20 cellular contexts compared by ENCODE assay signal in the genomic region with DNA sequence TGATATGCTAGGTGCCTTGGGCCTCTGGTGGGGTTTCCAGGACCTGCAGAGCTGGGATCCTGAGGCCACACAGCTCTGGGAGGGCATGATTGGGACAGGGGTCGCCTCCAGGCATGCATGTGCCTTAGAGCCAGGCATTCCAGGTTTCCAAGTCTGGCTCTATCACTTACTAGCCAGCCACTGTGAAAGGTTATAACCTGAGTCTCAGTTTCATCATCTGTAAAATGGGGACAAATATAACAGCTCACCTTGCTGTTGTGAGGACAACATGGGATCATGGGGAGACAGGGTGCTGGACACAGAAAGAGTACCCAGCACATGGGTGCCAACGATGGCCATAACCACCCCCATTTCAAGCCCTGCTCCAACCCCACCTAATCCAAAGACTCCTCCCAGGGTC. TPM values are rescaled to one million over a fixed set of nuclear protein-coding genes. Genes with fewer than 3 reads are reported as not detected.
DNase-seq lines count a peak whose midpoint lies in the region; ATAC-seq and TF ChIP-seq lines count a peak whose summit lies in the region.
"Had no signal": no experiment of that assay in that cellular context is flagged by ENCODE, and none has a peak within 500 bp of the region (broad histone marks: within the 10 kb centered on the region; RNA-seq: fewer than 3 reads in every experiment).

No MANE protein-coding gene starts in this region.

- CTCF ChIA-PET in activated naive CD4-positive, alpha-beta T cell treated with anti-CD3 and anti-CD28 coated beads, Interleukin-2, amount 10 ng/mL, durations not matched to agents 7 days and 5 days (lab: Charles Lee) = no interaction called here
- CTCF ChIA-PET in Caco-2 (lab: Charles Lee) = no interaction called here

- BruUV-seq in Caco-2 (replicated peaks; lab: Mats Ljungman, UMichigan) = no TSS peak

- no peaks in the 10 kb centered on the region for H3K79me1 ChIP-seq in mesenchymal stem cell (replicated peaks; ENCODE audit: low read length, poor library complexity, severe bottlenecking)

- peaks cover 16% of the 10 kb centered on the region for H3K27me3 Mint-ChIP-seq in activated naive CD4-positive, alpha-beta T cell treated with anti-CD3 and anti-CD28 coated beads, Interleukin-2, amount 10 ng/mL, durations not matched to agents 7 days and 5 days
- no peaks in the 10 kb centered on the region for H3K27me3 Mint-ChIP-seq in Caco-2 (ENCODE audit: insufficient read depth, unreplicated experiment)

- no peak overlapping the region for H2BK120ac ChIP-seq in mesenchymal stem cell (ENCODE audit: low read depth, low read length)

- TF ChIP-seq CTCF in Caco-2 (IDR thresholded peaks at IDR 0.05; ENCODE audit: insufficient read depth in 1 of 2, low read depth in 1 of 2, low read length in 1 of 2, severe bottlenecking in 1 of 2, unreplicated experiment in 1 of 2) = no peak

- no peak overlapping the region for H4K91ac ChIP-seq in mesenchymal stem cell (ENCODE audit: low read length)

- H3K4me1 ChIP-seq in Caco-2 (peaks cover 65% of the 10 kb centered on the region), mesenchymal stem cell (ENCODE audit: control insufficient read depth, insufficient read depth, low read depth, low read length) (peaks cover 3% of the 10 kb centered on the region)

- H3K27me3 ChIP-seq in Caco-2 (replicated peaks; ENCODE audit: control insufficient read depth, insufficient read depth, low read length) (no peaks in the 10 kb centered on the region), mesenchymal stem cell (ENCODE audit: control insufficient read depth in 1 of 2, insufficient read depth in 1 of 2, low read length in 2 of 2) (no peaks in the 10 kb centered on the region)
- H3K27me3 ChIP-seq: BLaER1 had no signal

- H4K8ac ChIP-seq in mesenchymal stem cell (ENCODE audit: low read length) = no peak overlapping the region

- H2BK15ac ChIP-seq in mesenchymal stem cell (ENCODE audit: low read depth, poor library complexity, severe bottlenecking) = no peak overlapping the region

- intact Hi-C loops in Caco-2 (cut with micrococcal nuclease; ENCODE audit: unreplicated experiment) = no loop called here
- intact Hi-C loops in posterior vena cava (cut with DNase I) = loop anchor here in 1 of 2 donors (2.0 kb wide), 1 partner anchor 27 kb away; no protein-coding TSS in a partner anchor

- H2AFZ ChIP-seq in mesenchymal stem cell (ENCODE audit: low read depth, low read length) = no peak overlapping the region
- H2AFZ ChIP-seq: GM23338 had no signal

- no peak overlapping the region for H3K4me3 Mint-ChIP-seq in activated naive CD4-positive, alpha-beta T cell treated with anti-CD3 and anti-CD28 coated beads, Interleukin-2, amount 10 ng/mL, durations not matched to agents 7 days and 5 days
- H3K4me3 Mint-ChIP-seq in Caco-2 (ENCODE audit: unreplicated experiment) = no peak overlapping the region
- H3K4me3 Mint-ChIP-seq: CD14-positive monocyte; CD4-positive, alpha-beta memory T cell; GM23338; IgD-negative memory B cell had no signal

- 95% methylated on average over 2 of the region's 2 CpGs for WGBS in mesenchymal stem cell

- no peak overlapping the region for H3K27ac ChIP-seq in mesenchymal stem cell (ENCODE audit: low read length, poor library complexity, severe bottlenecking)
- H3K27ac ChIP-seq: BLaER1 had no signal

- H3K9me3 ChIP-seq in Caco-2 (no peaks in the 10 kb centered on the region), mesenchymal stem cell (ENCODE audit: control insufficient read depth, low read length) (no peaks in the 10 kb centered on the region)
- H3K9me3 ChIP-seq: BLaER1 had no signal

- H2BK12ac ChIP-seq in mesenchymal stem cell (ENCODE audit: low read length in 2 of 2) = no peak overlapping the region

- H2BK5ac ChIP-seq in mesenchymal stem cell (ENCODE audit: low read depth, low read length, poor library complexity, severe bottlenecking) = no peak overlapping the region

- H2AK5ac ChIP-seq in mesenchymal stem cell (ENCODE audit: low read length, severe bottlenecking) = no peak overlapping the region

- ATAC-seq in activated naive CD4-positive, alpha-beta T cell treated with anti-CD3 and anti-CD28 coated beads, Interleukin-2, amount 50 U/mL, for 72 hours = no peak
- ATAC-seq in HG03097 (IDR thresholded peaks at IDR 0.05; ENCODE audit: low FRiP score, unreplicated experiment) (no peak), HG03469 (IDR thresholded peaks at IDR 0.05; ENCODE audit: unreplicated experiment) (no peak), GM21737 (IDR thresholded peaks at IDR 0.05; ENCODE audit: unreplicated experiment) (no peak)
- ATAC-seq: GM23338 had no signal

- no peaks in the 10 kb centered on the region for H3K4me1 Mint-ChIP-seq in activated naive CD4-positive, alpha-beta T cell treated with anti-CD3 and anti-CD28 coated beads, Interleukin-2, amount 10 ng/mL, durations not matched to agents 7 days and 5 days
- H3K4me1 Mint-ChIP-seq in Caco-2 (ENCODE audit: low read depth, unreplicated experiment) = peaks cover 58% of the 10 kb centered on the region
- H3K4me1 Mint-ChIP-seq: CD4-positive, alpha-beta memory T cell had no signal

- H3K14ac ChIP-seq in mesenchymal stem cell (ENCODE audit: low read length in 2 of 2) = no peak overlapping the region

- peak overlapping the region; percentile 57 for H3K9ac ChIP-seq in mesenchymal stem cell (ENCODE audit: low read length)
- H3K9ac ChIP-seq: BLaER1 had no signal

- H3K9me3 Mint-ChIP-seq in activated naive CD4-positive, alpha-beta T cell treated with anti-CD3 and anti-CD28 coated beads, Interleukin-2, amount 10 ng/mL, durations not matched to agents 7 days and 5 days = no peaks in the 10 kb centered on the region
- H3K9me3 Mint-ChIP-seq in activated naive CD4-positive, alpha-beta T cell treated with anti-CD3 and anti-CD28 coated beads, Interleukin-2, amount 50 U/mL, for 72 hours = no peaks in the 10 kb centered on the region
- no peaks in the 10 kb centered on the region for H3K9me3 Mint-ChIP-seq in Caco-2 (ENCODE audit: unreplicated experiment)
- H3K9me3 Mint-ChIP-seq: CD14-positive monocyte; CD4-positive, alpha-beta memory T cell; GM23338; IgD-negative memory B cell had no signal

- H3K27ac Mint-ChIP-seq in activated naive CD4-positive, alpha-beta T cell treated with anti-CD3 and anti-CD28 coated beads, Interleukin-2, amount 10 ng/mL, durations not matched to agents 7 days and 5 days = no peak overlapping the region
- no peak overlapping the region for H3K27ac Mint-ChIP-seq in activated naive CD4-positive, alpha-beta T cell treated with anti-CD3 and anti-CD28 coated beads, Interleukin-2, amount 50 U/mL, for 72 hours
- H3K27ac Mint-ChIP-seq in Caco-2 (ENCODE audit: unreplicated experiment) = peak overlapping the region; percentile 86
- H3K27ac Mint-ChIP-seq: CD14-positive monocyte; CD4-positive, alpha-beta memory T cell; GM23338; IgD-negative memory B cell had no signal

- no peak overlapping the region for H3K4ac ChIP-seq in mesenchymal stem cell (ENCODE audit: low read depth in 1 of 2, low read length in 2 of 2)

- no peak overlapping the region for H3K4me3 ChIP-seq in Caco-2 (ENCODE audit: low read depth, low read length)
- H3K4me3 ChIP-seq in mesenchymal stem cell (ENCODE audit: insufficient read depth in 1 of 2, low read depth in 1 of 2, low read length in 2 of 2) = peak overlapping the region in 1 of 2 experiments; percentile 66
- H3K4me3 ChIP-seq: BLaER1, GM23338 had no signal

- H3K18ac ChIP-seq in mesenchymal stem cell (ENCODE audit: low read depth in 1 of 2, low read length in 2 of 2) = no peak overlapping the region

- H3K36me3 Mint-ChIP-seq in activated naive CD4-positive, alpha-beta T cell treated with anti-CD3 and anti-CD28 coated beads, Interleukin-2, amount 10 ng/mL, durations not matched to agents 7 days and 5 days = no peaks in the 10 kb centered on the region
- H3K36me3 Mint-ChIP-seq in activated naive CD4-positive, alpha-beta T cell treated with anti-CD3 and anti-CD28 coated beads, Interleukin-2, amount 50 U/mL, for 72 hours = no peaks in the 10 kb centered on the region
- peaks cover 73% of the 10 kb centered on the region for H3K36me3 Mint-ChIP-seq in Caco-2 (ENCODE audit: insufficient read depth, unreplicated experiment)
- H3K36me3 Mint-ChIP-seq: CD14-positive monocyte; CD4-positive, alpha-beta memory T cell; IgD-negative memory B cell had no signal

- POLR2A ChIA-PET in Caco-2 (lab: Charles Lee) = no interaction called here

- H3K23ac ChIP-seq in mesenchymal stem cell (ENCODE audit: low read length in 2 of 2) = no peak overlapping the region

- DNase-seq in activated naive CD4-positive, alpha-beta T cell treated with anti-CD3 and anti-CD28 coated beads, Interleukin-2, amount 10 ng/mL, durations not matched to agents 7 days and 5 days = peak; percentile 17
- DNase-seq in activated naive CD4-positive, alpha-beta T cell treated with anti-CD3 and anti-CD28 coated beads, Interleukin-2, amount 50 U/mL, for 72 hours (ENCODE audit: low spot score in 2 of 2) = no peak
- no peak for DNase-seq in Caco-2
- DNase-seq in mesenchymal stem cell = no peak
- peak; percentile 25 for DNase-seq in posterior vena cava (ENCODE audit: low spot score)
- DNase-seq: 8988T; Calu3; CD4-positive, alpha-beta memory T cell; DMS79 treated with DMSO at 0.1 percent for 48 hours; GF-D8; HCEC 1CT had no signal

- H3K36me3 ChIP-seq in Caco-2 (ENCODE audit: control insufficient read depth, insufficient read depth, low read length) (no peaks in the 10 kb centered on the region), mesenchymal stem cell (ENCODE audit: control insufficient read depth in 1 of 2, insufficient read depth in 2 of 2, low read depth in 1 of 2, low read length in 2 of 2) (peaks cover 0 to 29% of the 10 kb centered on the region in 2 experiments)
- H3K36me3 ChIP-seq: BLaER1 had no signal

- H3K4me2 ChIP-seq in mesenchymal stem cell (ENCODE audit: low read length, poor library complexity, severe bottlenecking) = no peak overlapping the region
- H3K4me2 ChIP-seq: BLaER1, GM23338 had no signal

RNA-seq across cellular contexts. Expression of gene CHI3L1, which starts 2.7 kb away (rescaled TPM):
- total RNA-seq in activated naive CD4-positive, alpha-beta T cell treated with anti-CD3 and anti-CD28 coated beads, Interleukin-2, amount 50 U/mL, for 72 hours = under 1 TPM in 1 of 2 donors, not detected in 1; 0.49 TPM
- total RNA-seq in Caco-2 (2022) = 199 and 235 TPM in 2 replicates
- 2.1 TPM for polyA plus RNA-seq in mesenchymal stem cell (2013, experiment 1 of 2)
- 2.4 TPM for polyA plus RNA-seq in mesenchymal stem cell (2013, experiment 2 of 2)
- 10 to 100 TPM; 26.7 to 30.3 TPM for total RNA-seq in posterior vena cava
- total RNA-seq: A673, Calu3 had no signal
- polyA plus RNA-seq: CD4-positive, alpha-beta memory T cell; GM23338; IgD-negative memory B cell had no signal

RNA-seq across cellular contexts. Expression of gene MYBPH, which starts 8.2 kb away (rescaled TPM):
- total RNA-seq in activated naive CD4-positive, alpha-beta T cell treated with anti-CD3 and anti-CD28 coated beads, Interleukin-2, amount 50 U/mL, for 72 hours = not detected
- 19.7 and 25.9 TPM in 2 replicates for total RNA-seq in Caco-2 (2022)
- polyA plus RNA-seq in mesenchymal stem cell (2013, experiment 1 of 2) = 0.58 TPM
- 0.75 TPM for polyA plus RNA-seq in mesenchymal stem cell (2013, experiment 2 of 2)
- total RNA-seq in posterior vena cava = not detected
- total RNA-seq: A673; Calu3; CD4-positive, alpha-beta memory T cell; GM23338 had no signal
- polyA plus RNA-seq: CD4-positive, alpha-beta memory T cell; GM23338; IgD-negative memory B cell had no signal

RNA-seq across cellular contexts. Expression of gene CHIT1, which starts 45.6 kb away (rescaled TPM):
- 1 to 10 TPM; 1.3 to 2.2 TPM for total RNA-seq in activated naive CD4-positive, alpha-beta T cell treated with anti-CD3 and anti-CD28 coated beads, Interleukin-2, amount 50 U/mL, for 72 hours
- total RNA-seq in Caco-2 (2022) (not detected in 2 replicates), posterior vena cava (under 1 TPM; 0.14 to 0.33 TPM)
- under 0.01 TPM for polyA plus RNA-seq in mesenchymal stem cell (2013, experiment 1 of 2)
- polyA plus RNA-seq in mesenchymal stem cell (2013, experiment 2 of 2) = not detected
- total RNA-seq: A673, Calu3 had no signal
- polyA plus RNA-seq: AG04450; CD4-positive, alpha-beta memory T cell had no signal

RNA-seq across cellular contexts. Expression of gene ADORA1, which starts 56.3 kb away (rescaled TPM):
- total RNA-seq in activated naive CD4-positive, alpha-beta T cell treated with anti-CD3 and anti-CD28 coated beads, Interleukin-2, amount 50 U/mL, for 72 hours = not detected
- 46.0 and 50.4 TPM in 2 replicates for total RNA-seq in Caco-2 (2022)
- polyA plus RNA-seq in mesenchymal stem cell (2013, experiment 1 of 2) = 8.4 TPM
- 9.3 TPM for polyA plus RNA-seq in mesenchymal stem cell (2013, experiment 2 of 2)
- total RNA-seq in posterior vena cava = 1 to 10 TPM in 1 of 2 donors, under 1 TPM in 1; 0.32 to 1.3 TPM
- total RNA-seq: CD4-positive, alpha-beta memory T cell had no signal
- polyA plus RNA-seq: IgD-negative memory B cell had no signal

Comparison
In these comparisons a context has a peak if more than half of its experiments do, and no peak if none do; other contexts are left out.
1. DNase-seq: peak in activated naive CD4-positive, alpha-beta T cell treated with anti-CD3 and anti-CD28 coated beads, Interleukin-2, amount 10 ng/mL, durations not matched to agents 7 days and 5 days (single experiment) and posterior vena cava (single experiment); none in activated naive CD4-positive, alpha-beta T cell treated with anti-CD3 and anti-CD28 coated beads, Interleukin-2, amount 50 U/mL, for 72 hours (0 of 2), Caco-2 (0 of 2) and mesenchymal stem cell (single experiment).
2. RNA of gene CHI3L1, which starts 2.7 kb away (total RNA-seq): 199 to 235 TPM in Caco-2 and 26.7 to 30.3 TPM in posterior vena cava; 0.49 TPM in activated naive CD4-positive, alpha-beta T cell treated with anti-CD3 and anti-CD28 coated beads, Interleukin-2, amount 50 U/mL, for 72 hours; every median in the first group is over 10 times any median in the second.
3. RNA of gene MYBPH, which starts 8.2 kb away (total RNA-seq): 19.7 to 25.9 TPM in Caco-2; not detected in activated naive CD4-positive, alpha-beta T cell treated with anti-CD3 and anti-CD28 coated beads, Interleukin-2, amount 50 U/mL, for 72 hours and not detected in posterior vena cava; every median in the first group is over 10 times any median in the second.